21 cellular contexts compared by ENCODE assay signal in genomic region chr12:100904270-100904669, GRCh38.
"Had no signal": no experiment of that assay in that cellular context is flagged by ENCODE, and none has a peak within 500 bp of the region (broad histone marks: within the 10 kb centered on the region; RNA-seq: fewer than 3 reads in every experiment).

No MANE protein-coding gene starts in this region.

- FAIRE-seq: endothelial cell of umbilical vein had no signal

- H3K9me3 ChIP-seq: neutrophil, ovary, prostate gland, thoracic aorta, upper lobe of left lung had no signal

- H3K36me3 ChIP-seq: neutrophil, ovary, prostate gland, spleen, thoracic aorta, upper lobe of left lung had no signal

- H3K27ac ChIP-seq: neutrophil, ovary, prostate gland, spleen, thoracic aorta, upper lobe of left lung had no signal

- H3K4me1 ChIP-seq: prostate gland, spleen, upper lobe of left lung had no signal

- DNase-seq: activated CD4-positive, alpha-beta memory T cell treated with anti-CD3 and anti-CD28 coated beads for 36 hours; activated CD4-positive, alpha-beta T cell treated with anti-CD3 and anti-CD28 coated beads for 48 hours; activated effector memory CD4-positive, alpha-beta T cell treated with Interleukin-2 at 50 U/mL for 16 hours; activated naive CD4-positive, alpha-beta T cell treated with anti-CD3 and anti-CD28 coated beads, Interleukin-2, amount 50 U/mL, for 16 hours; activated naive CD8-positive, alpha-beta T cell treated with anti-CD3 and anti-CD28 coated beads, Interleukin-2, amount 50 U/mL, for 24 hours; activated T-cell treated with anti-CD3 and anti-CD28 coated beads, Interleukin-2, amount 50 U/mL, for 72 hours; caudate nucleus; dermis blood vessel endothelial cell; effector CD8-positive, alpha-beta T cell; foreskin melanocyte; kidney glomerular epithelial cell; left ventricle myocardium superior; ovary; spleen; stimulated activated CD4-positive, alpha-beta T cell treated with anti-CD3 and anti-CD28 coated beads, Interleukin-4, amount 100 ng/mL, for 24 hours; stimulated activated naive CD4-positive, alpha-beta T cell treated with Interleukin-2 at 50 U/mL for 16 hours; upper lobe of left lung had no signal

- H3K4me3 ChIP-seq: ovary, prostate gland, spleen, thoracic aorta, upper lobe of left lung had no signal

- H3K27me3 ChIP-seq: neutrophil, ovary, spleen, upper lobe of left lung had no signal
